In genomic region chr1:27563407-27564263, GRCh38 we compare ENCODE assay signal across 9 cellular contexts. TPM values are rescaled to one million over a fixed set of nuclear protein-coding genes. Genes with fewer than 3 reads are reported as not detected.
DNase-seq lines count a peak whose midpoint lies in the region; ATAC-seq, FAIRE-seq and TF ChIP-seq lines count a peak whose summit lies in the region.
"Had no signal": no experiment of that assay in that cellular context is flagged by ENCODE, and none has a peak within 500 bp of the region (broad histone marks: within the 10 kb centered on the region; RNA-seq: fewer than 3 reads in every experiment).

No MANE protein-coding gene starts in this region.

- H3K4me2 ChIP-seq in H1 (ENCODE audit: insufficient read depth in 1 of 2, low read depth in 2 of 2, low read length in 2 of 2), result no peak overlapping the region

- H3K4me1 ChIP-seq in H1 (replicated peaks in 1 of 4; ENCODE audit: control insufficient read depth in 3 of 4, insufficient read depth in 4 of 4, low read length in 3 of 4) (peaks cover 0 to 66% (median 43%) of the 10 kb centered on the region in 4 experiments; a peak in 6 of 7 replicates), mucosa of descending colon (ENCODE audit: low read depth) (peaks cover 49% of the 10 kb centered on the region), uterus (peaks cover 32 to 67% of the 10 kb centered on the region in 2 donors)

- TF ChIP-seq RAD21 in H1 (IDR thresholded peaks at IDR 0.05 in 1 of 2, conservative IDR thresholded peaks at IDR 0.05 in 1 of 2; ENCODE audit: low read depth in 2 of 2, low read length in 2 of 2), result no peak

- H4K91ac ChIP-seq in H1 (replicated peaks; ENCODE audit: insufficient read length, low read length), result no peak overlapping the region

- POLR2A ChIA-PET in H1 (lab: Charles Lee; ENCODE audit: partially characterized antibody), result interaction anchor here (1.2 to 25.0 kb wide), 5 partner anchors 2 to 41 kb away, joined by 5 to 350 read pairs (median 7); partner anchors contain the start of gene AHDC1
- POLR2A ChIA-PET in naive thymus-derived CD8-positive, alpha-beta T cell (lab: Charles Lee), result no interaction called here

- no peak for TF ChIP-seq CTCF in H1 (IDR thresholded peaks at IDR 0.05; ENCODE audit: control extremely low read depth in 1 of 3, insufficient read depth in 1 of 3, low read depth in 1 of 3, low read length in 3 of 3)
- no peak for TF ChIP-seq CTCF in mucosa of descending colon (IDR thresholded peaks at IDR 0.05)
- TF ChIP-seq CTCF in uterus (IDR thresholded peaks at IDR 0.05), result no peak

- FAIRE-seq in H1 (lab: Jason Lieb, UNC), result no peak

- H3K79me2 ChIP-seq in H1 (ENCODE audit: control insufficient read depth in 1 of 2, insufficient read depth in 2 of 2, low read length in 2 of 2), result peaks cover 0 to 46% of the 10 kb centered on the region in 2 experiments; a peak in 2 of 4 replicates

- no peak overlapping the region for H3K4me3 Mint-ChIP-seq in naive thymus-derived CD8-positive, alpha-beta T cell

- H2BK5ac ChIP-seq in H1 (ENCODE audit: low read depth, low read length), result 0 out of 2 replicates have a peak overlapping the region, but pooled peaks have one; percentile 41

- H3K4me1 Mint-ChIP-seq in naive thymus-derived CD8-positive, alpha-beta T cell, result peaks cover 36 to 72% (median 57%) of the 10 kb centered on the region in 4 donors

- peak overlapping the region in 2 of 10 donors; percentile 43 to 71 for H3K27ac Mint-ChIP-seq in naive thymus-derived CD8-positive, alpha-beta T cell

- H3K14ac ChIP-seq in H1 (ENCODE audit: insufficient read length), result no peak overlapping the region

- no peak overlapping the region for H2BK120ac ChIP-seq in H1 (replicated peaks; ENCODE audit: low read depth, low read length)

- 87% methylated on average over 10 of the region's 10 CpGs; no CpG with 5 or more reads in 1 of the 2 experiments for WGBS in H1 (ENCODE audit: extremely low coverage in 1 of 2, insufficient coverage in 1 of 2, insufficient read length in 1 of 2, insufficient replicate concordance in 2 of 2, low coverage in 1 of 2, low lambda C conversion rate in 2 of 2, missing lambda C conversion rate in 1 of 2), 2 experiments

- intact Hi-C loops in mucosa of descending colon (cut with DNase I, micrococcal nuclease), result no loop called here
- intact Hi-C loops in uterus (cut with DNase I; ENCODE audit: low total_unique reads), result no loop called here

- TF ChIP-seq EP300 in H1 (IDR thresholded peaks at IDR 0.05; ENCODE audit: borderline replicate concordance in 1 of 2, low read depth in 2 of 2, low read length in 2 of 2), result no peak

- H3K4me3 ChIP-seq in H1 (ENCODE audit: extremely low read depth in 1 of 4, insufficient read depth in 2 of 4, low read depth in 3 of 4, low read length in 4 of 4) (no peak overlapping the region), mucosa of descending colon (no peak overlapping the region), uterus (no peak overlapping the region)

- H3K27ac ChIP-seq in H1 (ENCODE audit: low read depth, low read length) (no peak overlapping the region), uterus (peak overlapping the region; percentile 94 to 97)

- peaks cover 14 to 30% of the 10 kb centered on the region in 2 experiments for H4K20me1 ChIP-seq in H1 (replicated peaks in 1 of 2; ENCODE audit: control insufficient read depth in 1 of 2, insufficient read depth in 2 of 2, low read length in 2 of 2)

- H3K18ac ChIP-seq in H1 (ENCODE audit: extremely low read depth, low read length), result 0 out of 2 replicates have a peak overlapping the region, but pooled peaks have one; percentile 42

- no peak overlapping the region for H2AFZ ChIP-seq in H1 (ENCODE audit: low read length)

- no peak overlapping the region; the same call in none of the 2 replicates for H2AK5ac ChIP-seq in H1 (ENCODE audit: low read depth, low read length)

- no peaks in the 10 kb centered on the region for H3K27me3 Mint-ChIP-seq in naive thymus-derived CD8-positive, alpha-beta T cell

- H3K36me3 Mint-ChIP-seq in naive thymus-derived CD8-positive, alpha-beta T cell, result no peaks in the 10 kb centered on the region

- peak overlapping the region; percentile 19; the same call in 1 of the 2 replicates for H2BK12ac ChIP-seq in H1 (ENCODE audit: low read depth, low read length)

- no peak overlapping the region for H2BK15ac ChIP-seq in H1 (ENCODE audit: low read length)

- no peak overlapping the region for H4K5ac ChIP-seq in H1 (ENCODE audit: insufficient read length, low read depth, low read length)

- no peaks in the 10 kb centered on the region; a peak in 1 of 7 replicates for H3K27me3 ChIP-seq in H1 (replicated peaks in 1 of 4; ENCODE audit: control insufficient read depth in 3 of 4, extremely low read depth in 1 of 4, insufficient read depth in 3 of 4, low read length in 3 of 4)
- no peaks in the 10 kb centered on the region for H3K27me3 ChIP-seq in uterus

- DNase-seq in NCI-H2196 (lab: John Stamatoyannopoulos, UW; ENCODE audit: unreplicated experiment), result peak; percentile 30
- DNase-seq in NCI-H2196 treated with DMSO at 0.1 percent for 48 hours (lab: John Stamatoyannopoulos, UW; ENCODE audit: unreplicated experiment), result no peak
- DNase-seq in H1 (ENCODE audit: low read depth in 1 of 2, low spot score in 2 of 2), result no peak
- peak; percentile 76 to 80 (median 79) for DNase-seq in mucosa of descending colon
- DNase-seq in uterus, result peak; percentile 68 to 74
- DNase-seq in GDM1 (lab: John Stamatoyannopoulos, UW), result no peak
- no peak for DNase-seq in naive thymus-derived CD8-positive, alpha-beta T cell
- DNase-seq in stimulated activated naive CD4-positive, alpha-beta T cell (lab: John Stamatoyannopoulos, UW), result no peak
- DNase-seq: NCI-H2029 treated with DMSO at 0.1 percent for 48 hours had no signal

- ATAC-seq in mucosa of descending colon, result peak; percentile 64
- ATAC-seq in naive thymus-derived CD8-positive, alpha-beta T cell, result no peak

- no peak overlapping the region for H3K56ac ChIP-seq in H1 (replicated peaks; ENCODE audit: insufficient read length, low read depth, low read length)

- no peak overlapping the region for H2BK20ac ChIP-seq in H1 (ENCODE audit: low read length)

- no peak overlapping the region for H3K23ac ChIP-seq in H1 (ENCODE audit: insufficient read length)

- TF ChIP-seq POLR2A in H1 (IDR thresholded peaks at IDR 0.05; ENCODE audit: control extremely low read depth in 1 of 2, low read depth in 2 of 2, low read length in 2 of 2), result no peak
- no peak for TF ChIP-seq POLR2A in uterus (IDR thresholded peaks at IDR 0.05)

- H4K8ac ChIP-seq in H1 (ENCODE audit: extremely low read depth, insufficient read depth, low read length), result no peak overlapping the region; the same call in 1 of the 2 replicates

- CTCF ChIA-PET in H1 (lab: Charles Lee; ENCODE audit: partially characterized antibody), result interaction anchor here (0.8 to 56.1 kb wide), 12 partner anchors 10 to 257 kb away, joined by 3 to 1807 read pairs (median 6); partner anchors contain the start of gene AHDC1

- H3K9me3 ChIP-seq in H1 (ENCODE audit: insufficient read depth in 2 of 2, low read depth in 1 of 2, low read length in 1 of 2), result no peaks in the 10 kb centered on the region
- H3K9me3 ChIP-seq in mucosa of descending colon, result no peaks in the 10 kb centered on the region
- H3K9me3 ChIP-seq in uterus, result no peaks in the 10 kb centered on the region

- no peak overlapping the region for H3K9ac ChIP-seq in H1 (replicated peaks in 1 of 4; ENCODE audit: extremely low read depth in 1 of 4, low read depth in 3 of 4, low read length in 3 of 4)

- H3K23me2 ChIP-seq in H1 (ENCODE audit: low read depth, low read length), result 0 out of 2 replicates have a peak, but pooled peaks cover 2% of the 10 kb centered on the region

- no peaks in the 10 kb centered on the region for H3K9me3 Mint-ChIP-seq in naive thymus-derived CD8-positive, alpha-beta T cell

- peaks cover 20% of the 10 kb centered on the region for H3K79me1 ChIP-seq in H1 (ENCODE audit: low read depth, low read length)

- no peaks in the 10 kb centered on the region; a peak in 1 of 8 replicates for H3K36me3 ChIP-seq in H1 (ENCODE audit: control insufficient read depth in 2 of 4, insufficient read depth in 4 of 4, low read length in 3 of 4)
- H3K36me3 ChIP-seq in mucosa of descending colon (ENCODE audit: low read depth), result no peaks in the 10 kb centered on the region
- H3K36me3 ChIP-seq in uterus, result no peaks in the 10 kb centered on the region

- H3K4ac ChIP-seq in H1 (replicated peaks; ENCODE audit: insufficient read length, low read depth, low read length), result no peak overlapping the region

TF ChIP-seq in H1, 55 proteins besides CTCF, POLR2A, EP300 and RAD21:
- TF ChIP-seq JUND (IDR thresholded peaks at IDR 0.05; ENCODE audit: low read length) (no peak), SP1 (IDR thresholded peaks at IDR 0.05; ENCODE audit: low read depth, low read length) (0 out of 2 replicates have a peak, but pooled peaks have one; percentile 7), SP2 (IDR thresholded peaks at IDR 0.05; ENCODE audit: low read length) (no peak), SIN3A (conservative IDR thresholded peaks at IDR 0.05 in 1 of 2, IDR thresholded peaks at IDR 0.05 in 1 of 2; ENCODE audit: low read depth in 1 of 2, low read length in 2 of 2) (0 out of 4 replicates have a peak, but pooled peaks of 1 of the 2 experiments have one; percentile 31)
TF ChIP-seq in H1: peak in this region for 2.

RNA-seq across cellular contexts. Expression of gene AHDC1, which starts 40.3 kb away (rescaled TPM):
- total RNA-seq in H1 (2021; fragmentation: NEBNext Ultra II Directional; extraction: Animal tissue kit (Norgen Biotek cat#: 25700)), result 35.1 and 39.4 TPM in 2 replicates
- polyA plus RNA-seq in H1 (2011; rRNA removed), result 4.4 and 8.6 TPM in 2 replicates
- polyA plus RNA-seq in H1 (2011; cell fraction: cytosol; rRNA removed), result 3.3 TPM
- 17.1 TPM for polyA plus RNA-seq in H1 (2011; cell fraction: nucleus; rRNA removed)
- 18.4 to 23.0 TPM (median 21.1 TPM) in 4 replicates for polyA plus RNA-seq in H1 (2012, experiment 1 of 2)
- polyA plus RNA-seq in H1 (2012, experiment 2 of 2), result 17.0 TPM
- polyA plus RNA-seq in H1 (2013, experiment 1 of 2), result 11.2 TPM
- polyA plus RNA-seq in H1 (2013, experiment 2 of 2), result 11.1 TPM
- 4.4 and 6.1 TPM in 2 replicates for polyA minus RNA-seq in H1 (2011; rRNA and poly(A)+ RNA removed)
- polyA minus RNA-seq in H1 (2011; cell fraction: cytosol; rRNA and poly(A)+ RNA removed), result 11.9 TPM
- 10.5 TPM for polyA minus RNA-seq in H1 (2011; cell fraction: nucleus; rRNA and poly(A)+ RNA removed)
- total RNA-seq in mucosa of descending colon (10 to 100 TPM; 13.7 to 58.6 (median 18.7) TPM), uterus (100 to 1,000 TPM in 1 of 4 donors, 10 to 100 TPM in 3; 11.2 to 179 (median 50.7) TPM)
- total RNA-seq in naive thymus-derived CD8-positive, alpha-beta T cell, result 10 to 100 TPM; 19.6 to 24.7 TPM
- polyA plus RNA-seq in naive thymus-derived CD8-positive, alpha-beta T cell, result 1 to 10 TPM in 2 of 3 donors, under 1 TPM in 1; 0.57 to 2.4 (median 1.0) TPM

Comparison
In these comparisons a context has a peak if more than half of its experiments do, and no peak if none do; other contexts are left out.
1. DNase-seq: peak in NCI-H2196 (single experiment), mucosa of descending colon (3 of 3) and uterus (2 of 2); none in NCI-H2196 treated with DMSO at 0.1 percent for 48 hours (single experiment), H1 (0 of 2), GDM1 (single experiment), naive thymus-derived CD8-positive, alpha-beta T cell (0 of 10) and stimulated activated naive CD4-positive, alpha-beta T cell (0 of 6).